Comparison of ENCODE assay signal across 24 cellular contexts in the genomic region with DNA sequence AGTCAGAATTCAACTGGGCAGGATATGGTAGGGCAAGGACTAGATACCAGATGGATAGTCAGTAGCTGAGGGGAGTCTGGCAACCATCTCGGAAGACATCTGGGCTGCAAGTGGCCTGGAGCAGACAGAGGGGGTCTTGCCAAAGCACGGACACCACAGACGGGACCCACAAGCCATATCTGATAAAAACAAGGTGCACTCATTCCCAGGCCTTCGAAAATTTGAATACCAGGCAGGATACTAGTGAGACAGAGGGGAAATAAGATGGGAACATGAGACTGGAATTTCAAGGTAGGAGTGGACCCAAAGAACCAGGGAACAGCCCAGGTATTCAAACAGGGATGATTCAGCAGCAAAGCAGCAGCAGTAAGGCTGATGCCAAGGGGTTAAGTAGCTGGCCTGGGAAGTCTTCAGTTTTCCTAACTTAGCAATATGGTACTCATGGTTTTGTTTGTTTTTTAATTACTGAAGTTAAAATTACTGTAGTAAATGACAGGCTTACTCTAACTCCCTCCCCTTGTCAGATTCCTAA.
DNase-seq lines count a peak whose midpoint lies in the region; ATAC-seq, FAIRE-seq and TF ChIP-seq lines count a peak whose summit lies in the region.
"Had no signal": no experiment of that assay in that cellular context is flagged by ENCODE, and none has a peak within 500 bp of the region (broad histone marks: within the 10 kb centered on the region; RNA-seq: fewer than 3 reads in every experiment).

No MANE protein-coding gene starts in this region.

- dilution Hi-C loops in keratinocyte (cut with MboI; ENCODE audit: extremely low pct_ligation_motif_present, low sequenced_read_pairs): no loop called here

- H3K27ac ChIP-seq in PC-3 (ENCODE audit: low read length) (peak overlapping the region; percentile 84), keratinocyte (ENCODE audit: control insufficient read depth, insufficient read depth, low read length) (no peak overlapping the region), colonic mucosa (no peak overlapping the region)
- H3K27ac ChIP-seq: A549 had no signal

- intact Hi-C loops in PC-3 (cut with micrococcal nuclease): no loop called here
- intact Hi-C loops in colonic mucosa (cut with DNase I): no loop called here

- H4K20me1 ChIP-seq in PC-3 (ENCODE audit: low read length): no peaks in the 10 kb centered on the region
- H4K20me1 ChIP-seq in keratinocyte (ENCODE audit: control insufficient read depth, extremely low read depth, insufficient read depth, low read length): no peaks in the 10 kb centered on the region

- H3K36me3 ChIP-seq in BE2C (no peaks in the 10 kb centered on the region), PC-3 (ENCODE audit: low read depth, low read length) (no peaks in the 10 kb centered on the region; the same call in 1 of the 2 replicates), keratinocyte (ENCODE audit: control insufficient read depth in 2 of 2, extremely low read depth in 1 of 2, insufficient read depth in 2 of 2, low read length in 2 of 2) (no peaks in the 10 kb centered on the region), colonic mucosa (no peaks in the 10 kb centered on the region)
- H3K36me3 ChIP-seq: HAP-1 had no signal

- H3K9me1 ChIP-seq in keratinocyte (ENCODE audit: control insufficient read depth, extremely low read depth, insufficient read depth, low read length): no peaks in the 10 kb centered on the region

- DNase-seq in BE2C: peak; percentile 10
- DNase-seq in PC-3: peak; percentile 78
- peak; percentile 30 for DNase-seq in epithelial cell of esophagus (ENCODE audit: low read depth)
- DNase-seq in keratinocyte (ENCODE audit: low read depth, low spot score): no peak
- DNase-seq in inferior parietal cortex (ENCODE audit: extremely low spot score): no peak
- DNase-seq in T-helper 9 cell: no peak
- no peak for DNase-seq in NCI-H510A (lab: John Stamatoyannopoulos, UW)
- DNase-seq in colonic mucosa: no peak
- DNase-seq: 8988T; ACHN; AML-193; C1 segment of cervical spinal cord; Calu3; CD4-positive, alpha-beta memory T cell; COR-L47; DMS53; DMS79 treated with DMSO at 0.1 percent for 48 hours; GF-D8; HFFc6 had no signal

- no peak for TF ChIP-seq CTCF in BE2C (IDR thresholded peaks at IDR 0.05; ENCODE audit: low read depth, low read length)
- no peak for TF ChIP-seq CTCF in PC-3 (conservative IDR thresholded peaks at IDR 0.05; ENCODE audit: low read depth, low read length)
- no peak for TF ChIP-seq CTCF in epithelial cell of esophagus (IDR thresholded peaks at IDR 0.05; ENCODE audit: insufficient read depth, low read depth, low read length, missing control alignments)
- TF ChIP-seq CTCF in keratinocyte (optimal IDR thresholded peaks at IDR 0.05 in 1 of 3, IDR thresholded peaks at IDR 0.05 in 1 of 3, conservative IDR thresholded peaks at IDR 0.05 in 1 of 3; ENCODE audit: extremely low read depth in 1 of 3, insufficient read depth in 2 of 3, low read length in 3 of 3): no peak
- no peak for TF ChIP-seq CTCF in colonic mucosa (IDR thresholded peaks at IDR 0.05)

- peak overlapping the region; percentile 39; the same call in 1 of the 2 replicates for H3K9ac ChIP-seq in PC-3 (ENCODE audit: low read length)
- H3K9ac ChIP-seq in keratinocyte (ENCODE audit: control insufficient read depth, extremely low read depth, insufficient read depth, low read length): no peak overlapping the region
- H3K9ac ChIP-seq in colonic mucosa (ENCODE audit: low read depth in 2 of 2, low read length in 2 of 2): no peak overlapping the region

- peak; percentile 41 for FAIRE-seq in keratinocyte (lab: Jason Lieb, UNC)
- FAIRE-seq: A549, GM12891, GM18507 had no signal

- peak overlapping the region; percentile 12; the same call in 1 of the 2 replicates for H3K4me2 ChIP-seq in PC-3 (ENCODE audit: low read length)
- no peak overlapping the region for H3K4me2 ChIP-seq in keratinocyte (ENCODE audit: control insufficient read depth, extremely low read depth, insufficient read depth, low read depth, low read length)
- H3K4me2 ChIP-seq: A549, GM23338 had no signal

- H2AFZ ChIP-seq in PC-3 (ENCODE audit: low read length) (no peak overlapping the region), keratinocyte (ENCODE audit: control insufficient read depth, low read length) (no peak overlapping the region)
- H2AFZ ChIP-seq: GM23338 had no signal

- H3K4me1 ChIP-seq in BE2C (peaks cover 35% of the 10 kb centered on the region), PC-3 (ENCODE audit: insufficient read depth, low read length) (peaks cover 47% of the 10 kb centered on the region), keratinocyte (ENCODE audit: control insufficient read depth, extremely low read depth, insufficient read depth, low read length) (no peaks in the 10 kb centered on the region), colonic mucosa (no peaks in the 10 kb centered on the region)
- H3K4me1 ChIP-seq: A549, HAP-1 had no signal

- peak; percentile 45 for ATAC-seq in PC-3
- ATAC-seq: A549, GM23338 had no signal

- no peaks in the 10 kb centered on the region for H3K9me2 ChIP-seq in PC-3 (replicated peaks; ENCODE audit: low read length)

- H3K9me3 ChIP-seq in BE2C (peaks cover 2% of the 10 kb centered on the region; the same call in 1 of the 2 replicates), PC-3 (ENCODE audit: low read length) (peaks cover 5% of the 10 kb centered on the region), keratinocyte (ENCODE audit: control insufficient read depth, low read depth, low read length) (peaks cover 3% of the 10 kb centered on the region), colonic mucosa (no peaks in the 10 kb centered on the region)
- H3K9me3 ChIP-seq: HAP-1 had no signal

- H3K27me3 ChIP-seq in BE2C (no peaks in the 10 kb centered on the region), PC-3 (ENCODE audit: low read length) (no peaks in the 10 kb centered on the region), keratinocyte (ENCODE audit: control insufficient read depth, extremely low read depth, insufficient read depth, low read length) (no peaks in the 10 kb centered on the region), colonic mucosa (no peaks in the 10 kb centered on the region)

- CTCF ChIA-PET in PC-3 (lab: Charles Lee): no interaction called here

- H3K4me3 ChIP-seq in BE2C (ENCODE audit: low read depth, low read length) (no peak overlapping the region), PC-3 (ENCODE audit: low read length) (no peak overlapping the region), epithelial cell of esophagus (ENCODE audit: low read length) (no peak overlapping the region), keratinocyte (ENCODE audit: control insufficient read depth in 2 of 3, extremely low read depth in 1 of 3, insufficient read depth in 2 of 3, low read depth in 1 of 3, low read length in 3 of 3) (no peak overlapping the region), colonic mucosa (no peak overlapping the region)
- H3K4me3 ChIP-seq: A549, GM23338, HAP-1 had no signal

- POLR2A ChIA-PET in PC-3 (lab: Charles Lee; ENCODE audit: unreplicated experiment): no interaction called here

- BruUV-seq in PC-3 (replicated peaks; lab: Mats Ljungman, UMichigan): no TSS peak

- H3K79me2 ChIP-seq in PC-3 (ENCODE audit: low read length) (no peaks in the 10 kb centered on the region), keratinocyte (ENCODE audit: control insufficient read depth, insufficient read depth, low read length) (no peaks in the 10 kb centered on the region)

- no peaks in the 10 kb centered on the region for H3F3A ChIP-seq in PC-3 (ENCODE audit: low read length, unreplicated experiment)

Comparison
In these comparisons a context has a peak if more than half of its experiments do, and no peak if none do; other contexts are left out.
1. DNase-seq: peak in BE2C (single experiment), PC-3 (single experiment) and epithelial cell of esophagus (single experiment); none in keratinocyte (single experiment), inferior parietal cortex (single experiment), T-helper 9 cell (single experiment), NCI-H510A (single experiment) and colonic mucosa (single experiment).